ENCODE assay signal across 1 cellular context in genomic region chr5:140639093-140639821, GRCh38.
TF ChIP-seq lines count a peak whose summit lies in the region.

TSS of gene TMCO6 (plus strand) at chr5:140639451. CDS start at chr5:140639528, 77 bp downstream.

TF ChIP-seq in K562, 482 proteins besides CTCF, POLR2A, EP300 and RAD21 (continued from another document and continues in another):
- no peak for TF ChIP-seq CHD7 (IDR thresholded peaks at IDR 0.05; ENCODE audit: low read depth, low read length)
- no peak for TF ChIP-seq ZNF134 (CRISPR knock-in tag; conservative IDR thresholded peaks at IDR 0.05)
- TF ChIP-seq NCOA6 (IDR thresholded peaks at IDR 0.05), result no peak; the same call in none of the 2 replicates
- no peak for TF ChIP-seq CBX2 (IDR thresholded peaks at IDR 0.05; ENCODE audit: insufficient read depth, low read length, poor library complexity, severe bottlenecking)
- TF ChIP-seq CBFA2T3 (IDR thresholded peaks at IDR 0.05), result peak; percentile 56; the same call in 1 of the 2 replicates
- no peak for TF ChIP-seq ZNF347 (CRISPR knock-in tag; IDR thresholded peaks at IDR 0.05; ENCODE audit: low read depth)
- no peak for TF ChIP-seq KLF16 (IDR thresholded peaks at IDR 0.05)
- TF ChIP-seq RHOXF2B (CRISPR knock-in tag; conservative IDR thresholded peaks at IDR 0.05), result no peak
- TF ChIP-seq RBM25 (IDR thresholded peaks at IDR 0.05; ENCODE audit: low read depth, low read length, severe bottlenecking), result no peak
- TF ChIP-seq ZNF830 (CRISPR knock-in tag; IDR thresholded peaks at IDR 0.05), result no peak
- no peak for TF ChIP-seq ZNF3 (CRISPR knock-in tag; IDR thresholded peaks at IDR 0.05)
- peak; percentile 84 for TF ChIP-seq LCOR (CRISPR knock-in tag; IDR thresholded peaks at IDR 0.05)
- TF ChIP-seq ZZZ3 (IDR thresholded peaks at IDR 0.05), result no peak
- TF ChIP-seq SLC30A9 (CRISPR knock-in tag; IDR thresholded peaks at IDR 0.05), result no peak
- TF ChIP-seq SMC3 (conservative IDR thresholded peaks at IDR 0.05; ENCODE audit: insufficient read depth, low read depth, low read length), result peak; percentile 24; the same call in 1 of the 2 replicates
- TF ChIP-seq ZBTB9 (CRISPR knock-in tag; IDR thresholded peaks at IDR 0.05), result no peak
- no peak for TF ChIP-seq ZBTB40 (IDR thresholded peaks at IDR 0.05)
- no peak for TF ChIP-seq ZBTB40 (CRISPR knock-in tag; IDR thresholded peaks at IDR 0.05)
- TF ChIP-seq ZNF140 (CRISPR knock-in tag; IDR thresholded peaks at IDR 0.05), result no peak
- no peak for TF ChIP-seq ZNF507 (tag; conservative IDR thresholded peaks at IDR 0.05)
- no peak for TF ChIP-seq ZNF23 (CRISPR knock-in tag; IDR thresholded peaks at IDR 0.05)
- TF ChIP-seq NFXL1 (CRISPR knock-in tag; IDR thresholded peaks at IDR 0.05), result no peak
- TF ChIP-seq CLOCK (CRISPR knock-in tag; IDR thresholded peaks at IDR 0.05; ENCODE audit: borderline replicate concordance), result no peak
- TF ChIP-seq ZBTB17 (CRISPR knock-in tag; IDR thresholded peaks at IDR 0.05), result no peak; the same call in 1 of the 2 replicates
- no peak for TF ChIP-seq OTX1 (CRISPR knock-in tag; IDR thresholded peaks at IDR 0.05)
- TF ChIP-seq PRDM10 (IDR thresholded peaks at IDR 0.05; ENCODE audit: partially characterized antibody), result no peak
- TF ChIP-seq ZFPM2 (CRISPR knock-in tag; IDR thresholded peaks at IDR 0.05), result no peak
- TF ChIP-seq SREBF1 (IDR thresholded peaks at IDR 0.05; ENCODE audit: borderline replicate concordance, low read depth, low read length), result no peak
- TF ChIP-seq HIVEP1 (CRISPR knock-in tag; IDR thresholded peaks at IDR 0.05), result no peak
